ENCODE assay signal across 9 cellular contexts in genomic region chr11:12803086-12803826, GRCh38.
DNase-seq lines count a peak whose midpoint lies in the region; ATAC-seq and TF ChIP-seq lines count a peak whose summit lies in the region.
"Had no signal": no experiment of that assay in that cellular context is flagged by ENCODE, and none has a peak within 500 bp of the region (broad histone marks: within the 10 kb centered on the region; RNA-seq: fewer than 3 reads in every experiment).

No MANE protein-coding gene starts in this region.

- H3K36me3 ChIP-seq in prostate gland = no peaks in the 10 kb centered on the region

- intact Hi-C loops in prostate gland (cut with DNase I) = loop anchor here (10.0 kb wide), 1 partner anchor 78 kb away; no protein-coding TSS in a partner anchor

- H3K4me1 ChIP-seq in prostate gland (replicated peaks) = peaks cover 14% of the 10 kb centered on the region

- no peak for TF ChIP-seq CTCF in fibroblast of the aortic adventitia (IDR thresholded peaks at IDR 0.05; ENCODE audit: insufficient read depth, low read length)
- TF ChIP-seq CTCF in prostate gland (IDR thresholded peaks at IDR 0.05) = no peak

- no peaks in the 10 kb centered on the region for H3K9me3 ChIP-seq in prostate gland

- DNase-seq in ELF-1 (ENCODE audit: low read depth, low spot score) = peak; percentile 23
- DNase-seq in T1000 (lab: John Stamatoyannopoulos, UW) = peak; percentile 34
- peak; percentile 60 for DNase-seq in fibroblast of the aortic adventitia (ENCODE audit: low read depth)
- DNase-seq in prostate gland (ENCODE audit: low spot score) = no peak
- DNase-seq: T-helper 9 cell had no signal

- TF ChIP-seq POLR2A in prostate gland (IDR thresholded peaks at IDR 0.05) = no peak

- no peaks in the 10 kb centered on the region for H3K27me3 ChIP-seq in prostate gland (replicated peaks; ENCODE audit: insufficient read depth)

- no peak for ATAC-seq in HG03469 (IDR thresholded peaks at IDR 0.05; ENCODE audit: unreplicated experiment)
- ATAC-seq in HG03097 (IDR thresholded peaks at IDR 0.05; ENCODE audit: low FRiP score, unreplicated experiment) = no peak
- no peak for ATAC-seq in GM21723 (IDR thresholded peaks at IDR 0.05; ENCODE audit: unreplicated experiment)
- ATAC-seq in esophagus mucosa = no peak

- H3K4me3 ChIP-seq in fibroblast of the aortic adventitia (ENCODE audit: low read depth, low read length) (no peak overlapping the region), prostate gland (no peak overlapping the region)

- peak overlapping the region; percentile 26 to 50 for H3K27ac ChIP-seq in prostate gland

- WGBS in prostate gland = 37% methylated on average over 7 of the region's 7 CpGs
